Comparison of ENCODE assay signal across 8 cellular contexts in the genomic region with DNA sequence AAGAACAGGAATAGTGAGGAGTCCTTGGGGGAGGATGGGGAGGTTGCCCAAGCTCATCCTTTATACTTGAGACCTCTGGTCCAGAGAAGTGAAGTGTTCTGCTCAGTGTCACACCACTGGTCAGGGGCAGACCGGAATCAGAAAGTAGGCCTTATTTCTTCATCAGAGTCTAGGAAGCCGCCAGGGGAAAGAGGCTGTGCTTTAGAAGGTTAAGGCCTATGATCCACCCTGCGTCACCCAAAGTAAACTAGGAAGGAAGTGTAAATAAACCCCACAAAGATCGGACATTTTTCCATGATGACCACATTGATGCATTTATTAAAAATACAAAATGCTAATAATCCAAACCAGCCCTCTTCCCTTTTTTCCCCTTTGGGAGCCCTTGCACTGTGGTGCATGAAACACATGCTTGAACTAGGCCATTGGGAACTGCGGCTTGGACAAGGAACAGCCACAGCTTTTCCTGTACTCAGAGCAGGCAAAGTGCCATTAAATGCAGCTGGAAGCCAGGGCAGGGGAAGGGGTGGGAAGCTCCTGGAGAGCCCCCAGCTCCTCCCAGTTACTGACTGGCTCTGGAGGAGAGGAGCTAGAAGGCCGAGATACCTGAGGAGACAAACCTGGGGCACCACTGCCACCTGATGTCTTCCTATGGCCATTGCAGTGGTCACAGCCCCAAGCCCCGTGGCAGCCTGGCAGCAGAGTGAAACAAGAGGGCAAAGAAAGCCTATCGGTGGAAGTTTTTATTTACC. TPM values are rescaled to one million over a fixed set of nuclear protein-coding genes. Genes with fewer than 3 reads are reported as not detected.
A peak's percentile ranks its signal among the peaks of the same experiment; 100 is the strongest.
DNase-seq lines count a peak whose midpoint lies in the region; ATAC-seq and TF ChIP-seq lines count a peak whose summit lies in the region.

No MANE protein-coding gene starts in this region.

- H3K79me2 ChIP-seq in osteoblast (ENCODE audit: insufficient read depth, low read length) = no peaks in the 10 kb centered on the region

- H3K4me2 ChIP-seq in osteoblast (ENCODE audit: insufficient read depth, low read length) = peak overlapping the region; percentile 61

- ATAC-seq in RWPE2 (ENCODE audit: low read depth) = peak; percentile 87

- no peak for TF ChIP-seq POLR2A in suprapubic skin (IDR thresholded peaks at IDR 0.05)

- TF ChIP-seq CTCF in GM12872 (IDR thresholded peaks at IDR 0.05; ENCODE audit: insufficient read depth, low read depth, low read length) (peak; percentile 90), LNCAP (IDR thresholded peaks at IDR 0.05) (peak; percentile 92), RWPE2 (IDR thresholded peaks at IDR 0.05; ENCODE audit: poor library complexity, severe bottlenecking) (peak; percentile 92), osteoblast (IDR thresholded peaks at IDR 0.05; ENCODE audit: extremely low read depth, low read depth, low read length) (peak; percentile 94), suprapubic skin (IDR thresholded peaks at IDR 0.05) (peak; percentile 66 to 68)

- peaks cover 5% of the 10 kb centered on the region for H4K20me1 ChIP-seq in osteoblast (ENCODE audit: insufficient read depth, low read length)

- peaks cover 6% of the 10 kb centered on the region for H3K4me1 ChIP-seq in RWPE2 (ENCODE audit: insufficient read depth, poor library complexity, severe bottlenecking)
- H3K4me1 ChIP-seq in osteoblast (ENCODE audit: insufficient read depth, low read length) = peaks cover 21% of the 10 kb centered on the region
- peaks cover 11% of the 10 kb centered on the region for H3K4me1 ChIP-seq in suprapubic skin

- H3K27me3 ChIP-seq in RWPE2 (ENCODE audit: insufficient read depth, poor library complexity, severe bottlenecking) = no peaks in the 10 kb centered on the region
- H3K27me3 ChIP-seq in osteoblast (ENCODE audit: insufficient read depth, low read length) = no peaks in the 10 kb centered on the region
- H3K27me3 ChIP-seq in suprapubic skin = no peaks in the 10 kb centered on the region

- WGBS in suprapubic skin = 24% methylated on average over 8 of the region's 8 CpGs

- peak overlapping the region; percentile 48 for H2AFZ ChIP-seq in osteoblast (ENCODE audit: low read length)

- H3K4me3 ChIP-seq in RWPE2 (ENCODE audit: severe bottlenecking) (no peak overlapping the region), osteoblast (ENCODE audit: insufficient read depth, low read length) (no peak overlapping the region), suprapubic skin (no peak overlapping the region)

- TF ChIP-seq EP300 in suprapubic skin (IDR thresholded peaks at IDR 0.05) = no peak

- no peaks in the 10 kb centered on the region for H3K9me3 ChIP-seq in RWPE2 (ENCODE audit: severe bottlenecking)
- no peaks in the 10 kb centered on the region for H3K9me3 ChIP-seq in osteoblast (ENCODE audit: low read depth, low read length)
- no peaks in the 10 kb centered on the region for H3K9me3 ChIP-seq in suprapubic skin

- no peak overlapping the region for H3K27ac ChIP-seq in RWPE2 (ENCODE audit: poor library complexity, severe bottlenecking)
- H3K27ac ChIP-seq in osteoblast (ENCODE audit: low read depth, low read length) = no peak overlapping the region
- no peak overlapping the region for H3K27ac ChIP-seq in suprapubic skin

- H3K36me3 ChIP-seq in RWPE2 (ENCODE audit: low read depth) (no peaks in the 10 kb centered on the region), osteoblast (ENCODE audit: insufficient read depth, low read length) (no peaks in the 10 kb centered on the region), suprapubic skin (no peaks in the 10 kb centered on the region)

- peak; percentile 73 for DNase-seq in RWPE2 (ENCODE audit: low spot score)
- peak; percentile 30 for DNase-seq in activated gamma-delta T cell treated with anti-CD3 and anti-CD28 coated beads, Interleukin-2, amount 50 U/mL, for 16 hours (ENCODE audit: low read depth)
- DNase-seq in globus pallidus (ENCODE audit: low spot score) = peak; percentile 59
- peak; percentile 92 for DNase-seq in osteoblast (ENCODE audit: insufficient read length, low spot score, missing footprints)
- peak; percentile 72 to 82 for DNase-seq in suprapubic skin (ENCODE audit: low spot score in 2 of 2)
- DNase-seq in mesenteric fat pad (ENCODE audit: low spot score) = no peak

RNA-seq across cellular contexts. Expression of gene CDC25A, which starts 37.0 kb away (rescaled TPM):
- total RNA-seq in osteoblast (0.88 and 1.1 TPM in 2 replicates), suprapubic skin (1 to 10 TPM in 1 of 4 donors, under 1 TPM in 2, not detected in 1; 0.55 to 6.8 (median 0.98) TPM), mesenteric fat pad (0.87 TPM)
